Comparison of ENCODE assay signal across 15 cellular contexts in the genomic region with DNA sequence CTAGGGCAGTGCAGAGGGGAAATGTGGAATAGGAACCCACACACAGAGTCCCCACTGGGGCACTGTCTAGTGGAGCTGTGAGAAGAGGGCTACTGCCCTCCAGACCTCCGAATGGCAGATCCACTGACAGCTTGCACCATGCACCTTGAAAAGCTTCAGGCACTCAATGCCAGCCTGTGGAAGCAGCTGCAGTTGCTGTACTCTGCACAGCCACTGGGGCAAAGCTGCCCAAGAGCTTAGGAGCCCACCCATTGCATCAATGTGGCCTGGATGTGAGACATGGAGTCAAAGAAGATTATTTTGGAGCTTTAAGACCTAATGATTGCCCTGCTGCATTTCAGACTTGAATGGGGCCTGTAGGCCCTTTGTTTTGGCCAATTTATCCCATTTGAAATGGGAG. TPM values are rescaled to one million over a fixed set of nuclear protein-coding genes. Genes with fewer than 3 reads are reported as not detected.
A peak's percentile ranks its signal among the peaks of the same experiment; 100 is the strongest.
DNase-seq lines count a peak whose midpoint lies in the region; ATAC-seq, FAIRE-seq and TF ChIP-seq lines count a peak whose summit lies in the region.
"Had no signal": no experiment of that assay in that cellular context is flagged by ENCODE, and none has a peak within 500 bp of the region (broad histone marks: within the 10 kb centered on the region; RNA-seq: fewer than 3 reads in every experiment).

No MANE protein-coding gene starts in this region.

- TF ChIP-seq CTCF in AG09309 (IDR thresholded peaks at IDR 0.05; ENCODE audit: control insufficient read depth, insufficient read depth, low read depth, low read length, missing control alignments): peak; percentile 0
- peak; percentile 32 for TF ChIP-seq CTCF in GM12864 (IDR thresholded peaks at IDR 0.05; ENCODE audit: low read depth, low read length, missing control alignments)
- peak; percentile 5 for TF ChIP-seq CTCF in retinal pigment epithelial cell (conservative IDR thresholded peaks at IDR 0.05; ENCODE audit: low read depth, low read length)

- no peak for FAIRE-seq in GM19239 (lab: Jason Lieb, UNC)
- FAIRE-seq: A549, GM12891, H1 had no signal

- in situ Hi-C loops in SK-MEL-5 (cut with HindIII; ENCODE audit: low pct_unique_long_range_greater_than_20kb, low sequenced_read_pairs): no loop called here

- no peak for DNase-seq in AG09309 (ENCODE audit: low read depth)
- DNase-seq in GM12864 (ENCODE audit: low read depth): no peak
- peak; percentile 13 for DNase-seq in SK-MEL-5 (ENCODE audit: low read depth, low spot score)
- no peak for DNase-seq in retinal pigment epithelial cell (ENCODE audit: low read depth)
- DNase-seq in GM19239 (ENCODE audit: insufficient read length, low spot score): no peak
- DNase-seq in NCI-H524 (lab: John Stamatoyannopoulos, UW): no peak
- DNase-seq: CD4-positive, CD25-positive, alpha-beta regulatory T cell; DMS 273 treated with DMSO at 0.1 percent for 48 hours; HFFc6 had no signal

- no peak overlapping the region for H3K4me3 ChIP-seq in AG09309 (ENCODE audit: control insufficient read depth, low read depth, low read length)
- no peak overlapping the region for H3K4me3 ChIP-seq in GM12864 (ENCODE audit: low read depth, low read length)
- H3K4me3 ChIP-seq in retinal pigment epithelial cell (ENCODE audit: low read length): no peak overlapping the region
- H3K4me3 ChIP-seq: A549; BLaER1 treated with 17β-estradiol and CSF1 and Interleukin-3, amounts not matched to agents 10 nM and 100 nM; HAP-1 had no signal

- no peak for ATAC-seq in GM19324 (IDR thresholded peaks at IDR 0.05; ENCODE audit: low FRiP score, unreplicated experiment)

RNA-seq across cellular contexts. Expression of gene CCDC88C, which starts 21.7 kb away (rescaled TPM):
- 4.6 and 6.4 TPM in 2 replicates for total RNA-seq in SK-MEL-5 (2014; rRNA removed; shearing (Covaris generic))
- polyA plus RNA-seq in SK-MEL-5 (2015; cell fraction: cytosol; rRNA removed): 4.0 and 9.7 TPM in 2 replicates
- 3.1 and 5.9 TPM in 2 replicates for polyA plus RNA-seq in SK-MEL-5 (2015; cell fraction: nucleus; rRNA removed)
